In genomic region chr15:70447511-70447910, GRCh38 we compare ENCODE assay signal across 20 cellular contexts.
A peak's percentile ranks its signal among the peaks of the same experiment; 100 is the strongest.
DNase-seq lines count a peak whose midpoint lies in the region; ATAC-seq, FAIRE-seq and TF ChIP-seq lines count a peak whose summit lies in the region.
"Had no signal": no experiment of that assay in that cellular context is flagged by ENCODE, and none has a peak within 500 bp of the region (broad histone marks: within the 10 kb centered on the region; RNA-seq: fewer than 3 reads in every experiment).

No MANE protein-coding gene starts in this region.

- H3K4me3 Mint-ChIP-seq in astrocyte (ENCODE audit: unreplicated experiment) (no peak overlapping the region), natural killer cell (no peak overlapping the region)

- H3F3A ChIP-seq in SK-N-SH (replicated peaks; ENCODE audit: insufficient read depth) (no peaks in the 10 kb centered on the region), DOHH2 (ENCODE audit: control insufficient read depth, insufficient read depth) (no peaks in the 10 kb centered on the region)

- H3K9ac ChIP-seq in SK-N-SH (no peak overlapping the region), astrocyte (ENCODE audit: low read length) (no peak overlapping the region)

- CTCF ChIA-PET in SK-N-SH (lab: Yijun Ruan, JAX) = interaction anchor here (0.7 to 1.8 kb wide), 3 partner anchors 9 to 19 kb away, joined by 4 to 9 read pairs (median 7); no protein-coding TSS in a partner anchor

- H3K36me3 ChIP-seq in SK-N-SH (replicated peaks in 1 of 2; ENCODE audit: control insufficient read depth in 1 of 2, insufficient read depth in 2 of 2, low read length in 1 of 2) (no peaks in the 10 kb centered on the region), DOHH2 (ENCODE audit: control insufficient read depth, low read length) (no peaks in the 10 kb centered on the region), astrocyte (ENCODE audit: insufficient read depth, low read length) (no peaks in the 10 kb centered on the region)
- H3K36me3 ChIP-seq: esophagus squamous epithelium, heart left ventricle, prostate gland had no signal

- no peak for FAIRE-seq in astrocyte (lab: Jason Lieb, UNC)
- FAIRE-seq: GM12891 had no signal

- H3K27ac ChIP-seq in SK-N-SH (ENCODE audit: low read depth in 2 of 2, low read length in 1 of 2) (no peak overlapping the region), DOHH2 (ENCODE audit: low read depth, low read length) (no peak overlapping the region), astrocyte (ENCODE audit: low read depth, low read length) (no peak overlapping the region)
- H3K27ac ChIP-seq: 22Rv1, esophagus squamous epithelium, heart left ventricle, prostate gland had no signal

- DNase-seq in SK-N-SH = no peak
- no peak for DNase-seq in astrocyte (ENCODE audit: low read depth)
- DNase-seq in natural killer cell = peak; percentile 4
- DNase-seq in HuH-7 (ENCODE audit: low spot score) = no peak
- DNase-seq in AG08396 (ENCODE audit: low spot score) = no peak
- DNase-seq: activated CD4-positive, CD25-positive, alpha-beta regulatory T cell treated with anti-CD3 and anti-CD28 coated beads, Interleukin-2, amount 50 U/mL, for 72 hours; dermis blood vessel endothelial cell; esophagus squamous epithelium; Karpas-422; NCI-H187; NCI-H526; PC-3 had no signal

- intact Hi-C loops in natural killer cell (cut with micrococcal nuclease) = no loop called here

- H3K79me2 ChIP-seq in SK-N-SH (ENCODE audit: insufficient read depth) (no peaks in the 10 kb centered on the region), DOHH2 (ENCODE audit: control insufficient read depth, low read length) (no peaks in the 10 kb centered on the region), astrocyte (ENCODE audit: insufficient read depth, low read length) (no peaks in the 10 kb centered on the region)

- H3K4me3 ChIP-seq in SK-N-SH (ENCODE audit: low read depth in 2 of 2, low read length in 1 of 2) (no peak overlapping the region), DOHH2 (ENCODE audit: low read length) (no peak overlapping the region), astrocyte (ENCODE audit: insufficient read depth, low read depth, low read length) (no peak overlapping the region)
- H3K4me3 ChIP-seq: esophagus squamous epithelium, heart left ventricle, prostate gland had no signal

- H3K27ac Mint-ChIP-seq in astrocyte (ENCODE audit: unreplicated experiment) (no peak overlapping the region), natural killer cell (peak overlapping the region in 1 of 2 donors; percentile 70)

- H3K27me3 Mint-ChIP-seq in astrocyte (ENCODE audit: low read depth, unreplicated experiment) (peaks cover 76% of the 10 kb centered on the region), natural killer cell (ENCODE audit: low read depth in 2 of 2) (peaks cover 56 to 77% of the 10 kb centered on the region in 2 donors)

- H3K4me1 Mint-ChIP-seq in astrocyte (ENCODE audit: low read depth, unreplicated experiment) (peaks cover 3% of the 10 kb centered on the region), natural killer cell (peaks cover 16 to 19% of the 10 kb centered on the region in 2 donors)

- no peak for TF ChIP-seq RAD21 in SK-N-SH (IDR thresholded peaks at IDR 0.05; ENCODE audit: low read length)

- H3K27me3 ChIP-seq in SK-N-SH (ENCODE audit: insufficient read depth) (peaks cover 25% of the 10 kb centered on the region; the same call in 1 of the 2 replicates), DOHH2 (ENCODE audit: control insufficient read depth, low read length) (peaks cover 67% of the 10 kb centered on the region), astrocyte (ENCODE audit: insufficient read depth, low read length) (peaks cover 60% of the 10 kb centered on the region)

- ATAC-seq in SK-N-SH treated with all-trans-retinoic acid at 6 μM for 48 hours = peak; percentile 22; the same call in 1 of the 3 replicates
- peak in 2 of 3 donors; percentile 6 to 11 for ATAC-seq in natural killer cell
- no peak for ATAC-seq in GM21526 (IDR thresholded peaks at IDR 0.05; ENCODE audit: low FRiP score, unreplicated experiment)
- ATAC-seq: PC-3 had no signal

- no peak for TF ChIP-seq EP300 in SK-N-SH (IDR thresholded peaks at IDR 0.05; ENCODE audit: borderline replicate concordance in 1 of 2, low read depth in 1 of 2, low read length in 1 of 2)

- no peaks in the 10 kb centered on the region for H3K9me2 ChIP-seq in SK-N-SH
- H3K9me2 ChIP-seq in DOHH2 (replicated peaks; ENCODE audit: control insufficient read depth, low read length) = no peaks in the 10 kb centered on the region

- no peaks in the 10 kb centered on the region for H3K36me3 Mint-ChIP-seq in astrocyte (ENCODE audit: low read depth, unreplicated experiment)
- no peaks in the 10 kb centered on the region for H3K36me3 Mint-ChIP-seq in natural killer cell
- H3K36me3 Mint-ChIP-seq: T-cell had no signal

- WGBS in SK-N-SH (ENCODE audit: low lambda C conversion rate) = 70% methylated on average over 2 of the region's 2 CpGs

- TF ChIP-seq CTCF in SK-N-SH (IDR thresholded peaks at IDR 0.05) (no peak), DOHH2 (IDR thresholded peaks at IDR 0.05; ENCODE audit: low read depth, low read length, poor library complexity, severe bottlenecking) (no peak), astrocyte (IDR thresholded peaks at IDR 0.05; ENCODE audit: insufficient read depth, low read depth, low read length) (no peak), natural killer cell (IDR thresholded peaks at IDR 0.05) (no peak)

- H3K4me2 ChIP-seq in SK-N-SH = no peak overlapping the region
- H3K4me2 ChIP-seq in DOHH2 (ENCODE audit: low read length) = peak overlapping the region; percentile 17; the same call in 1 of the 2 replicates
- H3K4me2 ChIP-seq in astrocyte (ENCODE audit: low read length) = peak overlapping the region; percentile 41

- H3K9me3 Mint-ChIP-seq in astrocyte (ENCODE audit: unreplicated experiment) (peaks cover 8% of the 10 kb centered on the region), natural killer cell (no peaks in the 10 kb centered on the region)
- H3K9me3 Mint-ChIP-seq: T-cell had no signal

- H3K4me1 ChIP-seq in SK-N-SH (ENCODE audit: control insufficient read depth in 1 of 2, insufficient read depth in 2 of 2, low read depth in 1 of 2, low read length in 1 of 2) = peaks cover 0 to 22% of the 10 kb centered on the region in 2 experiments; a peak in 2 of 4 replicates
- peaks cover 16% of the 10 kb centered on the region for H3K4me1 ChIP-seq in DOHH2 (ENCODE audit: control insufficient read depth, low read length)
- H3K4me1 ChIP-seq in astrocyte (ENCODE audit: insufficient read depth, low read length) = peaks cover 4% of the 10 kb centered on the region
- H3K4me1 ChIP-seq: prostate gland had no signal

- POLR2A ChIA-PET in SK-N-SH (lab: Yijun Ruan, JAX) = interaction anchor here (0.6 to 0.7 kb wide), 2 partner anchors 10 to 894 kb away, joined by 3 read pairs; no protein-coding TSS in a partner anchor

- H2AFZ ChIP-seq in SK-N-SH (ENCODE audit: low read depth) (no peak overlapping the region), astrocyte (ENCODE audit: low read depth, low read length) (no peak overlapping the region)

- H3K9me3 ChIP-seq in SK-N-SH = no peaks in the 10 kb centered on the region
- no peaks in the 10 kb centered on the region for H3K9me3 ChIP-seq in DOHH2 (ENCODE audit: control insufficient read depth, insufficient read depth, low read length)
- no peaks in the 10 kb centered on the region for H3K9me3 ChIP-seq in astrocyte (ENCODE audit: insufficient read depth, low read depth, low read length)
- H3K9me3 ChIP-seq: esophagus squamous epithelium, heart left ventricle, prostate gland had no signal

- no peaks in the 10 kb centered on the region for H4K20me1 ChIP-seq in SK-N-SH (ENCODE audit: insufficient read depth)
- H4K20me1 ChIP-seq in DOHH2 (ENCODE audit: control insufficient read depth, insufficient read depth, low read depth, low read length) = no peaks in the 10 kb centered on the region
- H4K20me1 ChIP-seq in astrocyte (ENCODE audit: insufficient read depth, low read length) = no peaks in the 10 kb centered on the region

TF ChIP-seq in SK-N-SH treated with all-trans-retinoic acid at 6 μM for 48 hours, 23 proteins besides CTCF, POLR2A, EP300 and RAD21 (continues in another document):
- TF ChIP-seq, protein P1, sequence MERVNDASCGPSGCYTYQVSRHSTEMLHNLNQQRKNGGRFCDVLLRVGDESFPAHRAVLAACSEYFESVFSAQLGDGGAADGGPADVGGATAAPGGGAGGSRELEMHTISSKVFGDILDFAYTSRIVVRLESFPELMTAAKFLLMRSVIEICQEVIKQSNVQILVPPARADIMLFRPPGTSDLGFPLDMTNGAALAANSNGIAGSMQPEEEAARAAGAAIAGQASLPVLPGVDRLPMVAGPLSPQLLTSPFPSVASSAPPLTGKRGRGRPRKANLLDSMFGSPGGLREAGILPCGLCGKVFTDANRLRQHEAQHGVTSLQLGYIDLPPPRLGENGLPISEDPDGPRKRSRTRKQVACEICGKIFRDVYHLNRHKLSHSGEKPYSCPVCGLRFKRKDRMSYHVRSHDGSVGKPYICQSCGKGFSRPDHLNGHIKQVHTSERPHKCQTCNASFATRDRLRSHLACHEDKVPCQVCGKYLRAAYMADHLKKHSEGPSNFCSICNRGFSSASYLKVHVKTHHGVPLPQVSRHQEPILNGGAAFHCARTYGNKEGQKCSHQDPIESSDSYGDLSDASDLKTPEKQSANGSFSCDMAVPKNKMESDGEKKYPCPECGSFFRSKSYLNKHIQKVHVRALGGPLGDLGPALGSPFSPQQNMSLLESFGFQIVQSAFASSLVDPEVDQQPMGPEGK (CRISPR knock-in tag; IDR thresholded peaks at IDR 0.05; ENCODE audit: borderline replicate concordance) = no peak
- no peak for TF ChIP-seq TCF4 (CRISPR knock-in tag; IDR thresholded peaks at IDR 0.05; ENCODE audit: borderline replicate concordance)
- no peak for TF ChIP-seq ISL1 (CRISPR knock-in tag; IDR thresholded peaks at IDR 0.05)
- no peak for TF ChIP-seq ZC3H10 (CRISPR knock-in tag; IDR thresholded peaks at IDR 0.05)

TF ChIP-seq in SK-N-SH, 30 proteins besides CTCF, POLR2A, EP300 and RAD21 (continues in another document):
- TF ChIP-seq, protein P2, sequence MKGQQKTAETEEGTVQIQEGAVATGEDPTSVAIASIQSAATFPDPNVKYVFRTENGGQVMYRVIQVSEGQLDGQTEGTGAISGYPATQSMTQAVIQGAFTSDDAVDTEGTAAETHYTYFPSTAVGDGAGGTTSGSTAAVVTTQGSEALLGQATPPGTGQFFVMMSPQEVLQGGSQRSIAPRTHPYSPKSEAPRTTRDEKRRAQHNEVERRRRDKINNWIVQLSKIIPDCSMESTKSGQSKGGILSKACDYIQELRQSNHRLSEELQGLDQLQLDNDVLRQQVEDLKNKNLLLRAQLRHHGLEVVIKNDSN (IDR thresholded peaks at IDR 0.05; ENCODE audit: borderline replicate concordance, low read depth) = no peak
- TF ChIP-seq GATA2 (CRISPR knock-in tag; IDR thresholded peaks at IDR 0.05) = no peak
- no peak for TF ChIP-seq CHD2 (IDR thresholded peaks at IDR 0.05; ENCODE audit: low read length, partially characterized antibody)
- no peak for TF ChIP-seq SMC3 (IDR thresholded peaks at IDR 0.05; ENCODE audit: low read depth, low read length)
- no peak for TF ChIP-seq RXRA (IDR thresholded peaks at IDR 0.05; ENCODE audit: borderline replicate concordance, low read depth)
- no peak for TF ChIP-seq TCF12 (IDR thresholded peaks at IDR 0.05)
